8 cellular contexts compared by ENCODE assay signal in genomic region chr14:92951912-92952471, GRCh38. TPM values are rescaled to one million over a fixed set of nuclear protein-coding genes. Genes with fewer than 3 reads are reported as not detected.
A peak's percentile ranks its signal among the peaks of the same experiment; 100 is the strongest.
DNase-seq lines count a peak whose midpoint lies in the region; ATAC-seq and TF ChIP-seq lines count a peak whose summit lies in the region.

No MANE protein-coding gene starts in this region.

- DNase-seq in NCI-H2029 (lab: John Stamatoyannopoulos, UW) (peak; percentile 12), NCI-H2029 treated with DMSO at 0.1 percent for 48 hours (lab: John Stamatoyannopoulos, UW) (no peak), NCI-H345 (lab: John Stamatoyannopoulos, UW) (peak; percentile 74), left lung (peak; percentile 74 to 94)
- peak; percentile 79 for DNase-seq in activated CD4-positive, alpha-beta T cell treated with anti-CD3 and anti-CD28 coated beads, Interleukin-2, amount 10 ng/mL, durations not matched to agents 7 days and 5 days
- peak; percentile 55 to 83 (median 71) for DNase-seq in stimulated activated CD4-positive, alpha-beta T cell treated with anti-CD3 and anti-CD28 coated beads, TNF-alpha, amount 100 ng/mL, for 24 hours (ENCODE audit: low read depth in 3 of 3)

- CTCF ChIA-PET in activated CD4-positive, alpha-beta T cell treated with anti-CD3 and anti-CD28 coated beads, Interleukin-2, amount 10 ng/mL, durations not matched to agents 7 days and 5 days (lab: Charles Lee): interaction anchor here (0.6 to 1.7 kb wide), 14 partner anchors 11 to 227 kb away, joined by 3 to 8 read pairs (median 3); partner anchors contain the start of gene ITPK1

- H3K27ac Mint-ChIP-seq in activated CD4-positive, alpha-beta T cell treated with anti-CD3 and anti-CD28 coated beads, Interleukin-2, amount 10 ng/mL, durations not matched to agents 7 days and 5 days: peak overlapping the region; percentile 44

- H3K27ac ChIP-seq in cingulate gyrus (ENCODE audit: low read depth, low read length) (peak overlapping the region; percentile 76), left lung (no peak overlapping the region)

- peak; percentile 95 for TF ChIP-seq CTCF in left lung (IDR thresholded peaks at IDR 0.05)

- peaks cover 2 to 82% of the 10 kb centered on the region in 2 donors for H3K36me3 ChIP-seq in left lung

- H3K4me3 ChIP-seq in left lung: no peak overlapping the region

- no peaks in the 10 kb centered on the region for H3K4me1 ChIP-seq in left lung

- H3K27me3 Mint-ChIP-seq in activated CD4-positive, alpha-beta T cell treated with anti-CD3 and anti-CD28 coated beads, Interleukin-2, amount 10 ng/mL, durations not matched to agents 7 days and 5 days: no peaks in the 10 kb centered on the region

- intact Hi-C loops in left lung (cut with DNase I): loop anchor here in 1 of 2 donors (5.0 kb wide), 1 partner anchor 185 kb away; no protein-coding TSS in a partner anchor

- H3K4me3 Mint-ChIP-seq in activated CD4-positive, alpha-beta T cell treated with anti-CD3 and anti-CD28 coated beads, Interleukin-2, amount 10 ng/mL, durations not matched to agents 7 days and 5 days: no peak overlapping the region

- POLR2A ChIA-PET in activated CD4-positive, alpha-beta T cell treated with anti-CD3 and anti-CD28 coated beads, Interleukin-2, amount 10 ng/mL, durations not matched to agents 7 days and 5 days (lab: Charles Lee): no interaction called here

- H3K9me3 ChIP-seq in left lung: no peaks in the 10 kb centered on the region

- H3K36me3 Mint-ChIP-seq in activated CD4-positive, alpha-beta T cell treated with anti-CD3 and anti-CD28 coated beads, Interleukin-2, amount 10 ng/mL, durations not matched to agents 7 days and 5 days (ENCODE audit: low read depth): peaks cover 6% of the 10 kb centered on the region

- ATAC-seq in HG02973 (IDR thresholded peaks at IDR 0.05; ENCODE audit: unreplicated experiment) (peak; percentile 77), left lung (peak; percentile 96)

- no peaks in the 10 kb centered on the region for H3K9me3 Mint-ChIP-seq in activated CD4-positive, alpha-beta T cell treated with anti-CD3 and anti-CD28 coated beads, Interleukin-2, amount 10 ng/mL, durations not matched to agents 7 days and 5 days

- no peaks in the 10 kb centered on the region for H3K27me3 ChIP-seq in left lung

- H3K4me1 Mint-ChIP-seq in activated CD4-positive, alpha-beta T cell treated with anti-CD3 and anti-CD28 coated beads, Interleukin-2, amount 10 ng/mL, durations not matched to agents 7 days and 5 days: peaks cover 4% of the 10 kb centered on the region

RNA-seq across cellular contexts. Expression of gene CHGA, which starts 29.0 kb away (rescaled TPM):
- not detected for total RNA-seq in activated CD4-positive, alpha-beta T cell treated with anti-CD3 and anti-CD28 coated beads, Interleukin-2, amount 10 ng/mL, durations not matched to agents 7 days and 5 days
- total RNA-seq in left lung: under 1 TPM in 1 of 2 donors, not detected in 1; 0.12 TPM
